In the genomic region with DNA sequence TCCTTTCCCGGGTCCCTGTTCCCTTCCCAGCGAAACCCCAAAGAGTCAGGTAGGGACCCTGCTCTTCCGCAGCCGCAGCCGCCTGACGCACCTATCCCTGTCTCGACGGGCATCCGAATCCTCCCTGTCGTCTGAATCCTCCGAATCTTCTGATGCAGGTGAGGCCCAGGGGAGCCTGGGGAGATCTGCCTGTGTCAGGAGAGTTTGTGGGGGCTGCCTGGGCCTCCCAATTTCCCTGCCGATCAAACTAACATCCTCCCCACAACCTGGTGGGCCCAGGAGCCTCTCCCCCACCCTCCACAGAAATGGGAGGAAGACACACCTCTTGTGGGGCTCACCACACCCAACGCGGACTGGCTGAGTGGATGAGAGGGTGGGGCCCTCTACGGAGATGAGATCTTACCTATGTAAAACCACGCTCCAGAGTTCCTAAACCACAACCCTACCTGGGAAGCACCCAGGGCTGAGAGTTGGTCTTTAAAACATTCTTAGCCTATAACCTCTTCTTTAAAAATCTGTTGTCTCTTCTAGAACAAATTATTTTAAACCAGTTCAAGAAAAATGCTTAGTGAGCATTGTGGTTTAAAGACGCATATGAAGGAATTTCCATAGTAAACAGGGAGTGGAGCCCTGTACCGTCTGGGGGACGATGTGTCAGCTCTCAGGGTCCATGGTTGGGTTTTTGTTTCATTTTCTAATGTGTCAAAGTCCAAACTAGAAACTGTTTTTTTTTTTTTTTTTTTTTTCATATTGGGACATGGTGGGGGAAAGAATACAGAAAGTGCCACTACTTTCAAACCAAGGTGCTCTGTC, we compare ENCODE assay signal across 1 cellular context.
TF ChIP-seq lines count a peak whose summit lies in the region.

No MANE protein-coding gene starts in this region.

TF ChIP-seq in WTC11, 78 proteins besides CTCF, POLR2A, EP300 and RAD21 (continued from another document):
- TF ChIP-seq, protein P1, sequence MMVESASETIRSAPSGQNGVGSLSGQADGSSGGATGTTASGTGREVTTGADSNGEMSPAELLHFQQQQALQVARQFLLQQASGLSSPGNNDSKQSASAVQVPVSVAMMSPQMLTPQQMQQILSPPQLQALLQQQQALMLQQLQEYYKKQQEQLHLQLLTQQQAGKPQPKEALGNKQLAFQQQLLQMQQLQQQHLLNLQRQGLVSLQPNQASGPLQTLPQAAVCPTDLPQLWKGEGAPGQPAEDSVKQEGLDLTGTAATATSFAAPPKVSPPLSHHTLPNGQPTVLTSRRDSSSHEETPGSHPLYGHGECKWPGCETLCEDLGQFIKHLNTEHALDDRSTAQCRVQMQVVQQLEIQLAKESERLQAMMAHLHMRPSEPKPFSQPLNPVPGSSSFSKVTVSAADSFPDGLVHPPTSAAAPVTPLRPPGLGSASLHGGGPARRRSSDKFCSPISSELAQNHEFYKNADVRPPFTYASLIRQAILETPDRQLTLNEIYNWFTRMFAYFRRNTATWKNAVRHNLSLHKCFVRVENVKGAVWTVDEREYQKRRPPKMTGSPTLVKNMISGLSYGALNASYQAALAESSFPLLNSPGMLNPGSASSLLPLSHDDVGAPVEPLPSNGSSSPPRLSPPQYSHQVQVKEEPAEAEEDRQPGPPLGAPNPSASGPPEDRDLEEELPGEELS (CRISPR knock-in tag; IDR thresholded peaks at IDR 0.05) = no peak
- TF ChIP-seq EMX1 (CRISPR knock-in tag; IDR thresholded peaks at IDR 0.05) = no peak
- TF ChIP-seq, protein P2, sequence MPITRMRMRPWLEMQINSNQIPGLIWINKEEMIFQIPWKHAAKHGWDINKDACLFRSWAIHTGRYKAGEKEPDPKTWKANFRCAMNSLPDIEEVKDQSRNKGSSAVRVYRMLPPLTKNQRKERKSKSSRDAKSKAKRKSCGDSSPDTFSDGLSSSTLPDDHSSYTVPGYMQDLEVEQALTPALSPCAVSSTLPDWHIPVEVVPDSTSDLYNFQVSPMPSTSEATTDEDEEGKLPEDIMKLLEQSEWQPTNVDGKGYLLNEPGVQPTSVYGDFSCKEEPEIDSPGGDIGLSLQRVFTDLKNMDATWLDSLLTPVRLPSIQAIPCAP (CRISPR knock-in tag; IDR thresholded peaks at IDR 0.05) = no peak
- TF ChIP-seq HMGA2 (CRISPR knock-in tag; IDR thresholded peaks at IDR 0.05) = no peak
TF ChIP-seq in WTC11: peak in this region for 0.
